ENCODE assay signal across 17 cellular contexts in the genomic region with DNA sequence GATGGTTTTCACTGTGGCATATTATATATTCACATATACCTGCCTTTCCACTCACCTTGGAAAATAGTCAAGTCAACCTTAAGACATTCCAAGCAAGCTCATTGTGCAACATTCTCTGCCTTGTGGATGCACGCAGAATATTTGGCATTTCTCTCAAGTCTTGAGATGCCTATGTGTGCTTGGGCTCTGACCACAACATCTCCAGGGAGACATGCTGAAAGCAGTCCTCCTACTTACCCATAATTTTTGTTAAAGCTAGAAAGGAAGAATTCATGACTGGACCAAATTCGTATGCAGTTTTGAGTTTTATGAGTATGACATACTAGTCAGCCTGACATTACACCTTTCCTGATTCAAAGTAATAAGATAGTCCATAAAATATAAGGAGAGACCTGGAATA.
"Had no signal": no experiment of that assay in that cellular context is flagged by ENCODE, and none has a peak within 500 bp of the region (broad histone marks: within the 10 kb centered on the region; RNA-seq: fewer than 3 reads in every experiment).

No MANE protein-coding gene starts in this region.

- H3K36me3 Mint-ChIP-seq: brain, T-cell had no signal

- H3K4me1 ChIP-seq: left ventricle myocardium inferior had no signal

- DNase-seq: activated CD4-positive, alpha-beta T cell treated with anti-CD3 and anti-CD28 coated beads for 48 hours; activated CD8-positive, alpha-beta memory T cell treated with anti-CD3 and anti-CD28 coated beads, Interleukin-2, amount 50 U/mL, for 48 hours; activated CD8-positive, alpha-beta T cell treated with anti-CD3 and anti-CD28 coated beads, Interleukin-2, amount 10 ng/mL, durations not matched to agents 7 days and 5 days; activated naive CD4-positive, alpha-beta T cell treated with anti-CD3 and anti-CD28 coated beads for 36 hours; dorsolateral prefrontal cortex; foreskin melanocyte; heart right ventricle; left ventricle myocardium inferior; mesendoderm; nephron progenitor cell; stimulated activated CD4-positive, alpha-beta T cell treated with anti-CD3 and anti-CD28 coated beads, Interleukin-4, amount 100 ng/mL, for 1 hour; stimulated activated CD8-positive, alpha-beta memory T cell treated with anti-CD3 and anti-CD28 coated beads, Interleukin-4, amount 100 ng/mL, for 48 hours; stimulated activated naive CD8-positive, alpha-beta T cell treated with anti-CD3 and anti-CD28 coated beads, Interleukin-15, Interleukin-2, amounts not matched to agents 100 U/mL and 50 U/mL, for 24 hours; T-cell had no signal

- H3K9me3 ChIP-seq: heart right ventricle, left ventricle myocardium inferior had no signal

- H3K27me3 ChIP-seq: dorsolateral prefrontal cortex had no signal

- H3K27ac Mint-ChIP-seq: activated CD8-positive, alpha-beta T cell treated with anti-CD3 and anti-CD28 coated beads, Interleukin-2, amount 10 ng/mL, durations not matched to agents 7 days and 5 days; activated naive CD4-positive, alpha-beta T cell treated with anti-CD3 and anti-CD28 coated beads for 36 hours; activated T-helper 1 cell treated with anti-CD3 and anti-CD28 coated beads, Interleukin-12 subunit alpha, Interleukin-12 subunit beta, Interleukin-2, Interleukin-4 antibody, amounts not matched to agents 30 ng/mL and 10 ng/mL and 1 ng/mL, durations not matched to agents 14 hours and 24 hours and 36 hours; nephron progenitor cell; T-cell had no signal

- H3K27ac ChIP-seq: dorsolateral prefrontal cortex, heart right ventricle, left ventricle myocardium inferior had no signal

- H3K36me3 ChIP-seq: heart right ventricle, left ventricle myocardium inferior had no signal

- H3K4me3 ChIP-seq: dorsolateral prefrontal cortex, heart right ventricle, left ventricle myocardium inferior had no signal

- H3K9me3 Mint-ChIP-seq: activated naive CD4-positive, alpha-beta T cell treated with anti-CD3 and anti-CD28 coated beads for 36 hours; activated T-helper 1 cell treated with anti-CD3 and anti-CD28 coated beads, Interleukin-12 subunit alpha, Interleukin-12 subunit beta, Interleukin-2, Interleukin-4 antibody, amounts not matched to agents 30 ng/mL and 10 ng/mL and 1 ng/mL, durations not matched to agents 14 hours and 24 hours and 36 hours; brain; nephron progenitor cell had no signal

- H3K4me1 Mint-ChIP-seq: T-cell had no signal

- H3K4me3 Mint-ChIP-seq: activated CD8-positive, alpha-beta T cell treated with anti-CD3 and anti-CD28 coated beads, Interleukin-2, amount 10 ng/mL, durations not matched to agents 7 days and 5 days; activated naive CD4-positive, alpha-beta T cell treated with anti-CD3 and anti-CD28 coated beads for 36 hours; activated T-helper 1 cell treated with anti-CD3 and anti-CD28 coated beads, Interleukin-12 subunit alpha, Interleukin-12 subunit beta, Interleukin-2, Interleukin-4 antibody, amounts not matched to agents 30 ng/mL and 10 ng/mL and 1 ng/mL, durations not matched to agents 14 hours and 24 hours and 36 hours; brain; nephron progenitor cell; T-cell had no signal

- ATAC-seq: activated CD8-positive, alpha-beta T cell treated with anti-CD3 and anti-CD28 coated beads, Interleukin-2, amount 10 ng/mL, durations not matched to agents 7 days and 5 days; esophagus mucosa; heart right ventricle; stimulated activated naive CD8-positive, alpha-beta T cell treated with anti-CD3 and anti-CD28 coated beads, Interleukin-15, Interleukin-2, amounts not matched to agents 100 U/mL and 50 U/mL, for 24 hours; T-cell had no signal
